Comparison of ENCODE assay signal across 1 cellular context in the genomic region with DNA sequence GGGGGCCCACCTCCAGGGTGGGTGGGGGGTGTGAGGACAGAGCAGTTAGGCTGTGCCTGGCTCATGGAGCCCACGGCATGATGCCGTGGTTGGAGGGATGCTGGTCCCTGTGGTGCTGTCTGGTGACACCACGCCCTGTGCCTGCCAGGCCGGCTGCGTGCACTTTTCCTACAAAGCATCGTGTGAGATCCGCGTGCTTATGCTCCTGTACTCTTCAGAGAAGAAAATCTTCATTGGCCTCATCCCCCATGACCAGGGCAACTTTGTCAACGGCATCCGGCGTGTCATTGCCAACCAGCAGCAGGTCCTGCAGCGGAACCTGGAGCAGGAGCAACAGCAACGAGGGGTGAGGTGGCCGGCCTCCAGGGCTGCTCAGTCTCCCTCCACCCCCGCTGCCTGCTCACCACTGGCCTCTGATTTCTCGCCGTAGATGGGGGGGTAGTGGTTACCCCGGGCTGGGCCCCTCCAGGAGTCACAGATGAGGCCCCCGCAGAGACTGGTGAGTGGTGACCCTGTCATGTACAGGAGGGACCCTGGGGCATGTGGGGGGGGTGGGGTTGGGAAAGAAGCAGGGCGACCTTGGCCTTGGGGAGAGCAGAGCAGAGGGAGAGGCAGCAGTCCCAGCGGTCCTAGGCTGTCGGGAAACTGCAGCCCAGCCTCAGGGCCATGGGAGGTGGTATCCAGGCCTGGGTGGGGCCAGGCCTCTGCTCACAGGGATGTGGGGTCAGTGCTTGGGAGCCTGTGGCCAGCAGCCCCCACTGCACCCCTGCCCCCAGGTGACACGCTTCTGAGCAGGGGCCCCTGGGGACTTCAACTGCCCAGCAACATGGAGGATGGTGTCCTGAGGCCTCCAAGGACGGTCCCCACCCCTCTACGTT.
TF ChIP-seq lines count a peak whose summit lies in the region.

No MANE protein-coding gene starts in this region.

TF ChIP-seq in K562, 482 proteins besides CTCF, POLR2A, EP300 and RAD21 (continues in another document):
- TF ChIP-seq NR2C2 (CRISPR knock-in tag; IDR thresholded peaks at IDR 0.05): no peak
- no peak for TF ChIP-seq NR2C2 (tag; IDR thresholded peaks at IDR 0.05)
- no peak for TF ChIP-seq JUNB (CRISPR knock-in tag; conservative IDR thresholded peaks at IDR 0.05)
- TF ChIP-seq GATA2 (CRISPR knock-in tag; IDR thresholded peaks at IDR 0.05): no peak
- no peak for TF ChIP-seq TOE1 (IDR thresholded peaks at IDR 0.05; ENCODE audit: borderline replicate concordance)
- no peak for TF ChIP-seq TOE1 (CRISPR knock-in tag; IDR thresholded peaks at IDR 0.05; ENCODE audit: borderline replicate concordance, low read depth)
- no peak for TF ChIP-seq XRCC3 (IDR thresholded peaks at IDR 0.05)
- TF ChIP-seq BRCA1 (IDR thresholded peaks at IDR 0.05): no peak
- TF ChIP-seq BRCA1 (CRISPR knock-in tag; IDR thresholded peaks at IDR 0.05): no peak
- no peak for TF ChIP-seq SRSF9 (IDR thresholded peaks at IDR 0.05; ENCODE audit: borderline replicate concordance, low read depth, low read length)
- TF ChIP-seq BCL6 (CRISPR knock-in tag; IDR thresholded peaks at IDR 0.05): no peak
- TF ChIP-seq, protein P1, sequence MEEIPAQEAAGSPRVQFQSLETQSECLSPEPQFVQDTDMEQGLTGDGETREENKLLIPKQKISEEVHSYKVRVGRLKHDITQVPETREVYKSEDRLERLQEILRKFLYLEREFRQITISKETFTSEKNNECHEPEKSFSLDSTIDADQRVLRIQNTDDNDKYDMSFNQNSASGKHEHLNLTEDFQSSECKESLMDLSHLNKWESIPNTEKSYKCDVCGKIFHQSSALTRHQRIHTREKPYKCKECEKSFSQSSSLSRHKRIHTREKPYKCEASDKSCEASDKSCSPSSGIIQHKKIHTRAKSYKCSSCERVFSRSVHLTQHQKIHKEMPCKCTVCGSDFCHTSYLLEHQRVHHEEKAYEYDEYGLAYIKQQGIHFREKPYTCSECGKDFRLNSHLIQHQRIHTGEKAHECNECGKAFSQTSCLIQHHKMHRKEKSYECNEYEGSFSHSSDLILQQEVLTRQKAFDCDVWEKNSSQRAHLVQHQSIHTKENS (CRISPR knock-in tag; IDR thresholded peaks at IDR 0.05): no peak
- TF ChIP-seq GMEB1 (CRISPR knock-in tag; IDR thresholded peaks at IDR 0.05): no peak
- peak; percentile 23 for TF ChIP-seq CCNT2 (IDR thresholded peaks at IDR 0.05; ENCODE audit: borderline replicate concordance, extremely low read depth, insufficient read length, low read depth, low read length)
- TF ChIP-seq, protein P2, sequence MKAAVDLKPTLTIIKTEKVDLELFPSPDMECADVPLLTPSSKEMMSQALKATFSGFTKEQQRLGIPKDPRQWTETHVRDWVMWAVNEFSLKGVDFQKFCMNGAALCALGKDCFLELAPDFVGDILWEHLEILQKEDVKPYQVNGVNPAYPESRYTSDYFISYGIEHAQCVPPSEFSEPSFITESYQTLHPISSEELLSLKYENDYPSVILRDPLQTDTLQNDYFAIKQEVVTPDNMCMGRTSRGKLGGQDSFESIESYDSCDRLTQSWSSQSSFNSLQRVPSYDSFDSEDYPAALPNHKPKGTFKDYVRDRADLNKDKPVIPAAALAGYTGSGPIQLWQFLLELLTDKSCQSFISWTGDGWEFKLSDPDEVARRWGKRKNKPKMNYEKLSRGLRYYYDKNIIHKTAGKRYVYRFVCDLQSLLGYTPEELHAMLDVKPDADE (conservative IDR thresholded peaks at IDR 0.05; ENCODE audit: control insufficient read depth, low read depth, low read length): no peak
- TF ChIP-seq CHD2 (IDR thresholded peaks at IDR 0.05; ENCODE audit: low read depth, low read length): 0 out of 2 replicates have a peak, but pooled peaks have one; percentile 15
- TF ChIP-seq JUND (IDR thresholded peaks at IDR 0.05; ENCODE audit: borderline replicate concordance, low read depth, low read length): no peak
- TF ChIP-seq JUND (tag; IDR thresholded peaks at IDR 0.05; ENCODE audit: borderline replicate concordance, low read depth, low read length): no peak
- peak; percentile 20 for TF ChIP-seq PCBP1 (IDR thresholded peaks at IDR 0.05; ENCODE audit: low read depth, low read length, poor library complexity, severe bottlenecking)
- TF ChIP-seq KAT8 (IDR thresholded peaks at IDR 0.05; ENCODE audit: low read depth): no peak
- TF ChIP-seq, protein P3, sequence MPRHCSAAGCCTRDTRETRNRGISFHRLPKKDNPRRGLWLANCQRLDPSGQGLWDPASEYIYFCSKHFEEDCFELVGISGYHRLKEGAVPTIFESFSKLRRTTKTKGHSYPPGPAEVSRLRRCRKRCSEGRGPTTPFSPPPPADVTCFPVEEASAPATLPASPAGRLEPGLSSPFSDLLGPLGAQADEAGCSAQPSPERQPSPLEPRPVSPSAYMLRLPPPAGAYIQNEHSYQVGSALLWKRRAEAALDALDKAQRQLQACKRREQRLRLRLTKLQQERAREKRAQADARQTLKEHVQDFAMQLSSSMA (CRISPR knock-in tag; IDR thresholded peaks at IDR 0.05): no peak
- no peak for TF ChIP-seq ARNT (IDR thresholded peaks at IDR 0.05)
- no peak for TF ChIP-seq BDP1 (IDR thresholded peaks at IDR 0.05; ENCODE audit: insufficient read depth, insufficient read length)
- no peak for TF ChIP-seq ESRRA (IDR thresholded peaks at IDR 0.05; ENCODE audit: borderline replicate concordance, low read depth)
- no peak for TF ChIP-seq HOMEZ (CRISPR knock-in tag; IDR thresholded peaks at IDR 0.05)
- TF ChIP-seq CCAR2 (IDR thresholded peaks at IDR 0.05; ENCODE audit: low read depth, low read length): no peak
- TF ChIP-seq XRCC5 (IDR thresholded peaks at IDR 0.05; ENCODE audit: low read depth, low read length): no peak
- TF ChIP-seq RNF2 (IDR thresholded peaks at IDR 0.05): no peak
- no peak for TF ChIP-seq CREBBP (IDR thresholded peaks at IDR 0.05; ENCODE audit: low read depth, low read length)
- TF ChIP-seq SIRT6 (IDR thresholded peaks at IDR 0.05; ENCODE audit: low read depth, low read length): peak; percentile 46
- TF ChIP-seq MAFK (IDR thresholded peaks at IDR 0.05; ENCODE audit: low read length): no peak
- no peak for TF ChIP-seq TAF1 (IDR thresholded peaks at IDR 0.05; ENCODE audit: control insufficient read depth, extremely low read depth, insufficient read depth, low read length, severe bottlenecking)
- no peak for TF ChIP-seq XRCC4 (IDR thresholded peaks at IDR 0.05; ENCODE audit: extremely low read depth, insufficient read depth, insufficient read length)
- no peak for TF ChIP-seq ZNF609 (CRISPR knock-in tag; IDR thresholded peaks at IDR 0.05; ENCODE audit: borderline replicate concordance)
- no peak for TF ChIP-seq MBD1 (CRISPR knock-in tag; IDR thresholded peaks at IDR 0.05)
- TF ChIP-seq MTA3 (IDR thresholded peaks at IDR 0.05; ENCODE audit: borderline replicate concordance): no peak
- TF ChIP-seq TRIM28 (IDR thresholded peaks at IDR 0.05): no peak
- TF ChIP-seq, protein P4, sequence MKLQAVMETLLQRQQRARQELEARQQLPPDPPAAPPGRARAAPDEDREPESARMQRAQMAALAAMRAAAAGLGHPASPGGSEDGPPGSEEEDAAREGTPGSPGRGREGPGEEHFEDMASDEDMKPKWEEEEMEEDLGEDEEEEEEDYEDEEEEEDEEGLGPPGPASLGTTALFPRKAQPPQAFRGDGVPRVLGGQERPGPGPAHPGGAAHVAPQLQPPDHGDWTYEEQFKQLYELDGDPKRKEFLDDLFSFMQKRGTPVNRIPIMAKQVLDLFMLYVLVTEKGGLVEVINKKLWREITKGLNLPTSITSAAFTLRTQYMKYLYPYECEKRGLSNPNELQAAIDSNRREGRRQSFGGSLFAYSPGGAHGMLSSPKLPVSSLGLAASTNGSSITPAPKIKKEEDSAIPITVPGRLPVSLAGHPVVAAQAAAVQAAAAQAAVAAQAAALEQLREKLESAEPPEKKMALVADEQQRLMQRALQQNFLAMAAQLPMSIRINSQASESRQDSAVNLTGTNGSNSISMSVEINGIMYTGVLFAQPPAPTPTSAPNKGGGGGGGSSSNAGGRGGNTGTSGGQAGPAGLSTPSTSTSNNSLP (IDR thresholded peaks at IDR 0.05; ENCODE audit: borderline replicate concordance, low read depth, low read length): no peak
- TF ChIP-seq, protein P5, sequence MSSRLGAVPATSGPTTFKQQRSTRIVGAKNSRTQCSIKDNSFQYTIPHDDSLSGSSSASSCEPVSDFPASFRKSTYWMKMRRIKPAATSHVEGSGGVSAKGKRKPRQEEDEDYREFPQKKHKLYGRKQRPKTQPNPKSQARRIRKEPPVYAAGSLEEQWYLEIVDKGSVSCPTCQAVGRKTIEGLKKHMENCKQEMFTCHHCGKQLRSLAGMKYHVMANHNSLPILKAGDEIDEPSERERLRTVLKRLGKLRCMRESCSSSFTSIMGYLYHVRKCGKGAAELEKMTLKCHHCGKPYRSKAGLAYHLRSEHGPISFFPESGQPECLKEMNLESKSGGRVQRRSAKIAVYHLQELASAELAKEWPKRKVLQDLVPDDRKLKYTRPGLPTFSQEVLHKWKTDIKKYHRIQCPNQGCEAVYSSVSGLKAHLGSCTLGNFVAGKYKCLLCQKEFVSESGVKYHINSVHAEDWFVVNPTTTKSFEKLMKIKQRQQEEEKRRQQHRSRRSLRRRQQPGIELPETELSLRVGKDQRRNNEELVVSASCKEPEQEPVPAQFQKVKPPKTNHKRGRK (tag; IDR thresholded peaks at IDR 0.05): no peak
- TF ChIP-seq ZBTB17 (CRISPR knock-in tag; IDR thresholded peaks at IDR 0.05): no peak
- peak; percentile 52 for TF ChIP-seq RBFOX2 (IDR thresholded peaks at IDR 0.05; ENCODE audit: low read depth, low read length)
- TF ChIP-seq SAP30 (IDR thresholded peaks at IDR 0.05; ENCODE audit: borderline replicate concordance, insufficient read depth, low read depth, low read length, poor library complexity, severe bottlenecking): no peak
- TF ChIP-seq ZNF140 (CRISPR knock-in tag; IDR thresholded peaks at IDR 0.05): no peak
